Comparison of ENCODE assay signal across 10 cellular contexts in the genomic region with DNA sequence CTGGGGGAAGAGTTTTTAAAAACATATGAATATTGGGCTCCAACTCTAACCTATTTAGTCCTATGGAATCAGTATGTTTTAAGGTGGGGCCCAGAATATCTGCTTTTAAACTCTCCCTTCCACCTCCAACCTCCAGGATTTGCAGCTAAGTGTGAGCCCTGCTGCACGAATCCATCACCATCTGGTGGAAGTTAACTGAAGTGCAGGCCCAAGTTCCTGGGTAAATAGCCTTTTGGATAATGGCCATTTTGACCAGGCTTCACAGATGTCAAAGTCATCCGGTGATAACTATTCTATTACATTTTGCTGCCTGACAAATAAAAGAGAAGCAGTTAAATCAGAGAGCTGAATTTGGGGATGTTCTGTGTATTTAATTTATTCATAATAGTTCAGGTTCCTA. TPM values are rescaled to one million over a fixed set of nuclear protein-coding genes. Genes with fewer than 3 reads are reported as not detected.
DNase-seq lines count a peak whose midpoint lies in the region; ATAC-seq lines count a peak whose summit lies in the region.
"Had no signal": no experiment of that assay in that cellular context is flagged by ENCODE, and none has a peak within 500 bp of the region (broad histone marks: within the 10 kb centered on the region; RNA-seq: fewer than 3 reads in every experiment).

No MANE protein-coding gene starts in this region.

- ATAC-seq in GM21529 (IDR thresholded peaks at IDR 0.05; ENCODE audit: unreplicated experiment): peak; percentile 94

- DNase-seq in SIG-M5 treated with dmso at 0.1 percent for 504 hours (lab: John Stamatoyannopoulos, UW; ENCODE audit: unreplicated experiment) (peak; percentile 32), SIG-M5 (lab: John Stamatoyannopoulos, UW) (no peak), HPDE6-E6E7 (ENCODE audit: extremely low spot score) (peak; percentile 35), NCI-H82 treated with DMSO at 0.1 percent for 48 hours (lab: John Stamatoyannopoulos, UW; ENCODE audit: unreplicated experiment) (peak; percentile 14), dermis microvascular lymphatic vessel endothelial cell (ENCODE audit: low read depth in 2 of 2) (peak; percentile 22 to 24), middle frontal gyrus (ENCODE audit: extremely low spot score, low spot score) (peak; percentile 27)
- DNase-seq in stimulated activated CD4-positive, alpha-beta T cell treated with anti-CD3 and anti-CD28 coated beads, Interleukin-12 subunit alpha, Interleukin-12 subunit beta, amount 100 ng/mL, for 4 hours: no peak
- DNase-seq: activated naive CD8-positive, alpha-beta T cell treated with anti-CD3 and anti-CD28 coated beads, Interleukin-2, amount 10 ng/mL, durations not matched to agents 7 days and 5 days had no signal

RNA-seq across cellular contexts. Expression of a gene that starts 58.1 kb away (rescaled TPM):
- total RNA-seq in dermis microvascular lymphatic vessel endothelial cell: 0.13 TPM in 1 of 2 replicates, not detected in the other
- total RNA-seq: activated naive CD8-positive, alpha-beta T cell treated with anti-CD3 and anti-CD28 coated beads, Interleukin-2, amount 10 ng/mL, durations not matched to agents 7 days and 5 days; CD4-positive, CD25-positive, alpha-beta regulatory T cell had no signal

Comparison
In these comparisons a context has a peak if more than half of its experiments do, and no peak if none do; other contexts are left out.
1. DNase-seq: peak in SIG-M5 treated with dmso at 0.1 percent for 504 hours (single experiment), HPDE6-E6E7 (single experiment), NCI-H82 treated with DMSO at 0.1 percent for 48 hours (single experiment), dermis microvascular lymphatic vessel endothelial cell (2 of 2) and middle frontal gyrus (single experiment); none in SIG-M5 (single experiment) and stimulated activated CD4-positive, alpha-beta T cell treated with anti-CD3 and anti-CD28 coated beads, Interleukin-12 subunit alpha, Interleukin-12 subunit beta, amount 100 ng/mL, for 4 hours (single experiment).